Comparison of ENCODE assay signal across 7 cellular contexts in genomic region chr21:31624181-31624580, GRCh38.
"Had no signal": no experiment of that assay in that cellular context is flagged by ENCODE, and none has a peak within 500 bp of the region (broad histone marks: within the 10 kb centered on the region; RNA-seq: fewer than 3 reads in every experiment).

No MANE protein-coding gene starts in this region.

- DNase-seq: GOT3, HFFc6, IMR-90, KG1 had no signal

- FAIRE-seq: K562 had no signal

- H3K36me3 ChIP-seq: HAP-1 had no signal

- H3K4me3 ChIP-seq: HAP-1, K562 had no signal

- H3K27ac ChIP-seq: HL-60 had no signal

- H3K9me3 ChIP-seq: HAP-1 had no signal

- H3K4me1 ChIP-seq: HAP-1 had no signal
